ENCODE assay signal across 1 cellular context in the genomic region with DNA sequence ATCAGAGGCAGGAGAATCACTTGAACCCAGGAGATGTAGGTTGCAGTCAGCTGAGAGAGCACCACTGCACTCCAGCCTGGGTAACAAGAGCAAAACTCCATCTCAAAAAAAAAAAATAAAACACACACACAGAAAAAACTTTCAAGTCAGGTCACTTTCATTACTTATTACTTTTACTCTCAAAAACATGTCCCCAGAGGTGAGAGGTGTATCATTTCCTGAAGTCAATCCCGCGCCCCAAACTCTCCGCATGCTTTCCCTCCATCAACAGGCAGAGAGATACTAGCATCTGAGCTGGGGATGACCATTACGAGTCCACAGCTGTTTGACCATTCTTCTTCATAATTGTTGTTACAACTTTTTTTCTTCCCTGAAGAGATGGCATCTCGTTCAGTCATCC.
TF ChIP-seq lines count a peak whose summit lies in the region.

No MANE protein-coding gene starts in this region.

TF ChIP-seq in WTC11, 78 proteins besides CTCF, POLR2A, EP300 and RAD21 (continued from another document):
- TF ChIP-seq, protein P1, sequence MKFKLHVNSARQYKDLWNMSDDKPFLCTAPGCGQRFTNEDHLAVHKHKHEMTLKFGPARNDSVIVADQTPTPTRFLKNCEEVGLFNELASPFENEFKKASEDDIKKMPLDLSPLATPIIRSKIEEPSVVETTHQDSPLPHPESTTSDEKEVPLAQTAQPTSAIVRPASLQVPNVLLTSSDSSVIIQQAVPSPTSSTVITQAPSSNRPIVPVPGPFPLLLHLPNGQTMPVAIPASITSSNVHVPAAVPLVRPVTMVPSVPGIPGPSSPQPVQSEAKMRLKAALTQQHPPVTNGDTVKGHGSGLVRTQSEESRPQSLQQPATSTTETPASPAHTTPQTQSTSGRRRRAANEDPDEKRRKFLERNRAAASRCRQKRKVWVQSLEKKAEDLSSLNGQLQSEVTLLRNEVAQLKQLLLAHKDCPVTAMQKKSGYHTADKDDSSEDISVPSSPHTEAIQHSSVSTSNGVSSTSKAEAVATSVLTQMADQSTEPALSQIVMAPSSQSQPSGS (CRISPR knock-in tag; IDR thresholded peaks at IDR 0.05; ENCODE audit: borderline replicate concordance, low read depth): no peak
- TF ChIP-seq MXD4 (CRISPR knock-in tag; IDR thresholded peaks at IDR 0.05; ENCODE audit: borderline replicate concordance) (no peak), ZNF138 (CRISPR knock-in tag; conservative IDR thresholded peaks at IDR 0.05) (no peak), ATF1 (CRISPR knock-in tag; IDR thresholded peaks at IDR 0.05) (no peak), NR3C1 (CRISPR knock-in tag; conservative IDR thresholded peaks at IDR 0.05; ENCODE audit: low read depth) (no peak)
- TF ChIP-seq, protein P2, sequence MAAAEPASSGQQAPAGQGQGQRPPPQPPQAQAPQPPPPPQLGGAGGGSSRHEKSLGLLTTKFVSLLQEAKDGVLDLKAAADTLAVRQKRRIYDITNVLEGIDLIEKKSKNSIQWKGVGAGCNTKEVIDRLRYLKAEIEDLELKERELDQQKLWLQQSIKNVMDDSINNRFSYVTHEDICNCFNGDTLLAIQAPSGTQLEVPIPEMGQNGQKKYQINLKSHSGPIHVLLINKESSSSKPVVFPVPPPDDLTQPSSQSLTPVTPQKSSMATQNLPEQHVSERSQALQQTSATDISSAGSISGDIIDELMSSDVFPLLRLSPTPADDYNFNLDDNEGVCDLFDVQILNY (CRISPR knock-in tag; IDR thresholded peaks at IDR 0.05): no peak
TF ChIP-seq in WTC11: peak in this region for 0.
